ENCODE assay signal across 8 cellular contexts in the genomic region with DNA sequence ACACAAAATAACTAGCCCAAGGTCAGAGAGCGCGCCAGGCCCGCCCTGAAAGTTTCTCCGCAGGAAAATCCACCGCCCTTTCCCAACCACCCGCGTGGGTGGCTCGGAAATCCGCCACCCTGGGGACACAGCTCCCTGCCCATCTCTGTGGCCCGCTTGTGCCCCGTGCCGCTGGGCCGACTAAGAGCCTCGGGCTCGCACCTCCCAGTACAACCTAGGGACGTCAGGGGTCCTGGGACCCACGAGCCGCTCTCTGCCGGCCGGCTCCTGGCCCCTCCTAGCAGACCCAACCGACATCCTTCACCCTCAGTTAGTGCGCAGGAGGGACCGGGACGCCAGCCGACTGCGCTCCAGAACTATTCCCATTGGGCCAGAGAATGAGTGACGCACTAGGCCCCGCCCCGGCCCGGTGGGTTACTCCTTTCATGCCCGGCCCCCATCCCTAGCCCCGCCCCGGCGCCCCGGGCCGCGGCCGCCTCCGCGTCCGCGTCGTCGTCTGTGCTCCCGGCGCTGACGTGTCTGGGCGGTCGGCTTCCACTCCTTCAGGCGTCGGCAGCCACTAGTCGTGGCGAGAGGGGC. TPM values are rescaled to one million over a fixed set of nuclear protein-coding genes. Genes with fewer than 3 reads are reported as not detected.
DNase-seq lines count a peak whose midpoint lies in the region; ATAC-seq and TF ChIP-seq lines count a peak whose summit lies in the region.

No MANE protein-coding gene starts in this region.

- peak; percentile 92 for ATAC-seq in GM21737 (IDR thresholded peaks at IDR 0.05; ENCODE audit: unreplicated experiment)

- DNase-seq in DMS79 (lab: John Stamatoyannopoulos, UW): peak; percentile 93
- DNase-seq in KG1 (lab: John Stamatoyannopoulos, UW): peak; percentile 91
- DNase-seq in activated T-cell treated with anti-CD3 and anti-CD28 coated beads, Interleukin-2, amount 50 U/mL, for 48 hours: peak; percentile 99
- peak; percentile 100 for DNase-seq in esophagus muscularis mucosa (ENCODE audit: extremely low spot score)
- peak; percentile 99 for DNase-seq in myocyte (ENCODE audit: low read depth)
- DNase-seq in stimulated activated CD8-positive, alpha-beta memory T cell treated with anti-CD3 and anti-CD28 coated beads, Interleukin-7, amount 100 ng/mL, for 4 hours (ENCODE audit: low read depth in 2 of 2): peak; percentile 94 to 98

- H3K9me3 ChIP-seq in esophagus muscularis mucosa: no peaks in the 10 kb centered on the region

- intact Hi-C loops in esophagus muscularis mucosa (cut with DNase I): loop anchor here (5.0 kb wide), 1 partner anchor 64 kb away; the partner anchor contains the start of gene UHMK1

- peaks cover 0 to 3% (median under 1%) of the 10 kb centered on the region in 4 donors for H3K36me3 ChIP-seq in esophagus muscularis mucosa

- peak overlapping the region; percentile 86 to 98 (median 98) for H3K27ac ChIP-seq in esophagus muscularis mucosa (replicated peaks in 1 of 4)

- no peak for TF ChIP-seq CTCF in esophagus muscularis mucosa (IDR thresholded peaks at IDR 0.05)

- WGBS in esophagus muscularis mucosa: 1% methylated on average over 16 of the region's 53 CpGs

- TF ChIP-seq EP300 in esophagus muscularis mucosa (IDR thresholded peaks at IDR 0.05): peak; percentile 56

- peaks cover 12 to 41% (median 28%) of the 10 kb centered on the region in 4 donors for H3K4me1 ChIP-seq in esophagus muscularis mucosa

- TF ChIP-seq POLR2A in esophagus muscularis mucosa (IDR thresholded peaks at IDR 0.05; ENCODE audit: low read depth): no peak

- no peaks in the 10 kb centered on the region for H3K27me3 ChIP-seq in esophagus muscularis mucosa

- H3K4me3 ChIP-seq in esophagus muscularis mucosa: peak overlapping the region; percentile 77 to 94 (median 82)

TF ChIP-seq in PFSK-1, 5 proteins besides CTCF, POLR2A, EP300 and RAD21:
- TF ChIP-seq TAF1 (IDR thresholded peaks at IDR 0.05; ENCODE audit: borderline replicate concordance, insufficient read depth, low read length) (peak; percentile 72), FOXP2 (optimal IDR thresholded peaks at IDR 0.05; ENCODE audit: borderline replicate concordance, extremely low read depth, extremely low read length, insufficient read depth) (no peak), POLR2AphosphoS5 (IDR thresholded peaks at IDR 0.05; ENCODE audit: low read depth, low read length) (peak; percentile 79)

RNA-seq across cellular contexts. Expression of gene UAP1, which starts 0.4 kb away (rescaled TPM):
- polyA plus RNA-seq in PFSK-1 (2012; ENCODE audit: insufficient read length, low read depth): 24.3 TPM
- total RNA-seq in esophagus muscularis mucosa: 100 to 1,000 TPM in 1 of 4 donors, 10 to 100 TPM in 3; 51.5 to 246 (median 61.8) TPM
- total RNA-seq in myocyte: 32.3 and 47.2 TPM in 2 replicates
- 57.8 TPM for polyA plus RNA-seq in myocyte (2012)

Comparison
In these comparisons a context has a peak if more than half of its experiments do, and no peak if none do; other contexts are left out.
1. Peak in every context shown above with its lines: DNase-seq, ATAC-seq, H3K4me3 ChIP-seq and H3K27ac ChIP-seq.